35 cellular contexts compared by ENCODE assay signal in genomic region chr13:96792188-96792587, GRCh38.
"Had no signal": no experiment of that assay in that cellular context is flagged by ENCODE, and none has a peak within 500 bp of the region (broad histone marks: within the 10 kb centered on the region; RNA-seq: fewer than 3 reads in every experiment).

No MANE protein-coding gene starts in this region.

- H3K27me3 ChIP-seq: ascending aorta, breast epithelium, cardiac muscle cell, colonic mucosa, esophagus muscularis mucosa, foreskin keratinocyte, gastrocnemius medialis, heart left ventricle had no signal

- H3K36me3 Mint-ChIP-seq: activated CD8-positive, alpha-beta memory T cell treated with anti-CD3 and anti-CD28 coated beads, Interleukin-2, amount 10 ng/mL, durations not matched to agents 7 days and 5 days; activated naive CD4-positive, alpha-beta T cell treated with anti-CD3 and anti-CD28 coated beads, Interleukin-2, amount 50 U/mL, for 24 hours; activated naive CD8-positive, alpha-beta T cell treated with anti-CD3 and anti-CD28 coated beads for 36 hours; brain had no signal

- H3K27ac Mint-ChIP-seq: activated CD4-positive, alpha-beta T cell treated with anti-CD3 and anti-CD28 coated beads for 36 hours; activated CD4-positive, alpha-beta T cell treated with anti-CD3 and anti-CD28 coated beads, Interleukin-2, amount 10 ng/mL, durations not matched to agents 24 days and 14 days; activated CD8-positive, alpha-beta memory T cell treated with anti-CD3 and anti-CD28 coated beads, Interleukin-2, amount 10 ng/mL, durations not matched to agents 7 days and 5 days; activated CD8-positive, alpha-beta T cell treated with anti-CD3 and anti-CD28 coated beads, Interleukin-2, amount 10 ng/mL, durations not matched to agents 7 days and 5 days; activated naive CD4-positive, alpha-beta T cell treated with anti-CD3 and anti-CD28 coated beads for 36 hours; activated naive CD4-positive, alpha-beta T cell treated with anti-CD3 and anti-CD28 coated beads, Interleukin-2, amount 50 U/mL, for 24 hours; activated naive CD8-positive, alpha-beta T cell treated with anti-CD3 and anti-CD28 coated beads for 36 hours; activated naive CD8-positive, alpha-beta T cell treated with anti-CD3 and anti-CD28 coated beads, Interleukin-2, amount 50 U/mL, for 24 hours; activated T-helper 1 cell treated with anti-CD3 and anti-CD28 coated beads, Interleukin-12 subunit alpha, Interleukin-12 subunit beta, Interleukin-2, Interleukin-4 antibody, amounts not matched to agents 30 ng/mL and 10 ng/mL and 1 ng/mL, durations not matched to agents 14 hours and 24 hours and 36 hours; activated T-helper 2 cell treated with anti-CD3 and anti-CD28 coated beads, Interferon-gamma antibody, Interleukin-2, Interleukin-4, amounts not matched to agents 10 μg/mL and 5 μg/mL and 100 μg/mL, durations not matched to agents 14 hours and 24 hours and 36 hours; brain; T-helper 17 cell; T-helper 2 cell treated with Interferon-gamma antibody and Interleukin-4, amounts not matched to agents 5 μg/mL and 100 μg/mL, for 36 hours had no signal

- H3K36me3 ChIP-seq: ascending aorta, breast epithelium, cardiac muscle cell, colonic mucosa, esophagus muscularis mucosa, gastrocnemius medialis, heart left ventricle, WERI-Rb-1 had no signal

- H3K9me3 ChIP-seq: ascending aorta, breast epithelium, colonic mucosa, esophagus muscularis mucosa, gastrocnemius medialis had no signal

- H3K9me3 Mint-ChIP-seq: activated CD4-positive, alpha-beta T cell treated with anti-CD3 and anti-CD28 coated beads, Interleukin-2, amount 10 ng/mL, durations not matched to agents 24 days and 14 days; activated naive CD8-positive, alpha-beta T cell treated with anti-CD3 and anti-CD28 coated beads for 36 hours; activated naive CD8-positive, alpha-beta T cell treated with anti-CD3 and anti-CD28 coated beads, Interleukin-2, amount 50 U/mL, for 24 hours; activated T-helper 1 cell treated with anti-CD3 and anti-CD28 coated beads, Interleukin-12 subunit alpha, Interleukin-12 subunit beta, Interleukin-2, Interleukin-4 antibody, amounts not matched to agents 30 ng/mL and 10 ng/mL and 1 ng/mL, durations not matched to agents 14 hours and 24 hours and 36 hours; activated T-helper 2 cell treated with anti-CD3 and anti-CD28 coated beads, Interferon-gamma antibody, Interleukin-2, Interleukin-4, amounts not matched to agents 10 μg/mL and 5 μg/mL and 100 μg/mL, durations not matched to agents 14 hours and 24 hours and 36 hours; T-helper 2 cell treated with Interferon-gamma antibody and Interleukin-4, amounts not matched to agents 5 μg/mL and 100 μg/mL, for 36 hours had no signal

- H3K4me1 Mint-ChIP-seq: activated CD4-positive, alpha-beta T cell treated with anti-CD3 and anti-CD28 coated beads for 36 hours; activated CD4-positive, alpha-beta T cell treated with anti-CD3 and anti-CD28 coated beads, Interleukin-2, amount 10 ng/mL, durations not matched to agents 24 days and 14 days; activated CD8-positive, alpha-beta memory T cell treated with anti-CD3 and anti-CD28 coated beads, Interleukin-2, amount 10 ng/mL, durations not matched to agents 7 days and 5 days; activated naive CD4-positive, alpha-beta T cell treated with anti-CD3 and anti-CD28 coated beads, Interleukin-2, amount 50 U/mL, for 24 hours; activated naive CD8-positive, alpha-beta T cell treated with anti-CD3 and anti-CD28 coated beads for 36 hours; activated naive CD8-positive, alpha-beta T cell treated with anti-CD3 and anti-CD28 coated beads, Interleukin-2, amount 50 U/mL, for 24 hours; T-helper 17 cell had no signal

- H3K27me3 Mint-ChIP-seq: activated CD4-positive, alpha-beta T cell treated with anti-CD3 and anti-CD28 coated beads for 36 hours; activated CD4-positive, alpha-beta T cell treated with anti-CD3 and anti-CD28 coated beads, Interleukin-2, amount 10 ng/mL, durations not matched to agents 24 days and 14 days; activated CD8-positive, alpha-beta memory T cell treated with anti-CD3 and anti-CD28 coated beads, Interleukin-2, amount 10 ng/mL, durations not matched to agents 7 days and 5 days; activated naive CD4-positive, alpha-beta T cell treated with anti-CD3 and anti-CD28 coated beads, Interleukin-2, amount 50 U/mL, for 24 hours; activated naive CD8-positive, alpha-beta T cell treated with anti-CD3 and anti-CD28 coated beads for 36 hours; activated naive CD8-positive, alpha-beta T cell treated with anti-CD3 and anti-CD28 coated beads, Interleukin-2, amount 50 U/mL, for 24 hours; brain; T-helper 17 cell had no signal

- ATAC-seq: activated CD4-positive, alpha-beta T cell treated with anti-CD3 and anti-CD28 coated beads for 36 hours; activated CD8-positive, alpha-beta memory T cell treated with anti-CD3 and anti-CD28 coated beads, Interleukin-2, amount 10 ng/mL, durations not matched to agents 7 days and 5 days; activated CD8-positive, alpha-beta T cell treated with anti-CD3 and anti-CD28 coated beads, Interleukin-2, amount 10 ng/mL, durations not matched to agents 7 days and 5 days; activated naive CD8-positive, alpha-beta T cell treated with anti-CD3 and anti-CD28 coated beads, Interleukin-2, amount 50 U/mL, for 24 hours; foreskin keratinocyte; gastrocnemius medialis; heart left ventricle; T-helper 17 cell had no signal

- DNase-seq: activated CD4-positive, alpha-beta T cell treated with anti-CD3 and anti-CD28 coated beads for 36 hours; activated CD4-positive, alpha-beta T cell treated with anti-CD3 and anti-CD28 coated beads, Interleukin-2, amount 10 ng/mL, durations not matched to agents 24 days and 14 days; activated CD4-positive, CD25-positive, alpha-beta regulatory T cell; activated CD4-positive, CD25-positive, alpha-beta regulatory T cell treated with anti-CD3 and anti-CD28 coated beads, Interleukin-2, amount 50 U/mL, for 72 hours; activated CD8-positive, alpha-beta memory T cell treated with anti-CD3 and anti-CD28 coated beads, Interleukin-2, amount 10 ng/mL, durations not matched to agents 7 days and 5 days; activated CD8-positive, alpha-beta memory T cell treated with anti-CD3 and anti-CD28 coated beads, Interleukin-2, amount 50 U/mL, for 4 hours; activated CD8-positive, alpha-beta T cell treated with anti-CD3 and anti-CD28 coated beads, Interleukin-2, amount 10 ng/mL, durations not matched to agents 7 days and 5 days; activated effector memory CD4-positive, alpha-beta T cell treated with anti-CD3 and anti-CD28 coated beads, Interleukin-2, amount 50 U/mL, for 16 hours; activated naive CD4-positive, alpha-beta T cell treated with anti-CD3 and anti-CD28 coated beads for 36 hours; activated naive CD8-positive, alpha-beta T cell treated with anti-CD3 and anti-CD28 coated beads for 36 hours; activated naive CD8-positive, alpha-beta T cell treated with anti-CD3 and anti-CD28 coated beads, Interleukin-2, amount 50 U/mL, for 24 hours; activated T-cell treated with anti-CD3 and anti-CD28 coated beads, Interleukin-2, amount 50 U/mL, for 1 hour; activated T-cell treated with anti-CD3 and anti-CD28 coated beads, Interleukin-2, amount 50 U/mL, for 48 hours; central memory CD4-positive, alpha-beta T cell; cerebellar nuclear complex; colonic mucosa; effector memory CD4-positive, alpha-beta T cell; erythroblast; gastrocnemius medialis; glutamatergic neuron; heart left ventricle; T-helper 1 cell; T-helper 17 cell; T1000; WERI-Rb-1 had no signal

- H3K4me3 ChIP-seq: ascending aorta, breast epithelium, cardiac muscle cell, colonic mucosa, esophagus muscularis mucosa, gastrocnemius medialis, heart left ventricle had no signal

- H3K4me3 Mint-ChIP-seq: activated CD4-positive, alpha-beta T cell treated with anti-CD3 and anti-CD28 coated beads for 36 hours; activated CD4-positive, alpha-beta T cell treated with anti-CD3 and anti-CD28 coated beads, Interleukin-2, amount 10 ng/mL, durations not matched to agents 24 days and 14 days; activated CD8-positive, alpha-beta memory T cell treated with anti-CD3 and anti-CD28 coated beads, Interleukin-2, amount 10 ng/mL, durations not matched to agents 7 days and 5 days; activated CD8-positive, alpha-beta T cell treated with anti-CD3 and anti-CD28 coated beads, Interleukin-2, amount 10 ng/mL, durations not matched to agents 7 days and 5 days; activated naive CD4-positive, alpha-beta T cell treated with anti-CD3 and anti-CD28 coated beads for 36 hours; activated naive CD4-positive, alpha-beta T cell treated with anti-CD3 and anti-CD28 coated beads, Interleukin-2, amount 50 U/mL, for 24 hours; activated naive CD8-positive, alpha-beta T cell treated with anti-CD3 and anti-CD28 coated beads for 36 hours; activated naive CD8-positive, alpha-beta T cell treated with anti-CD3 and anti-CD28 coated beads, Interleukin-2, amount 50 U/mL, for 24 hours; activated T-helper 1 cell treated with anti-CD3 and anti-CD28 coated beads, Interleukin-12 subunit alpha, Interleukin-12 subunit beta, Interleukin-2, Interleukin-4 antibody, amounts not matched to agents 30 ng/mL and 10 ng/mL and 1 ng/mL, durations not matched to agents 14 hours and 24 hours and 36 hours; brain; T-helper 17 cell; T-helper 2 cell treated with Interferon-gamma antibody and Interleukin-4, amounts not matched to agents 5 μg/mL and 100 μg/mL, for 36 hours had no signal

- H3K27ac ChIP-seq: ascending aorta, breast epithelium, cardiac muscle cell, colonic mucosa, esophagus muscularis mucosa, foreskin keratinocyte, gastrocnemius medialis, heart left ventricle, WERI-Rb-1 had no signal

- H3K4me1 ChIP-seq: ascending aorta, breast epithelium, colonic mucosa, esophagus muscularis mucosa, foreskin keratinocyte, gastrocnemius medialis, heart left ventricle had no signal
